ENCODE assay signal across 12 cellular contexts in genomic region chr3:69409831-69410230, GRCh38. TPM values are rescaled to one million over a fixed set of nuclear protein-coding genes. Genes with fewer than 3 reads are reported as not detected.
DNase-seq lines count a peak whose midpoint lies in the region; ATAC-seq and TF ChIP-seq lines count a peak whose summit lies in the region.
"Had no signal": no experiment of that assay in that cellular context is flagged by ENCODE, and none has a peak within 500 bp of the region (broad histone marks: within the 10 kb centered on the region; RNA-seq: fewer than 3 reads in every experiment).

No MANE protein-coding gene starts in this region.

- peak overlapping the region; percentile 43 for H3K4me2 ChIP-seq in BLaER1
- H3K4me2 ChIP-seq: neural progenitor cell had no signal

- peak overlapping the region; percentile 18; the same call in 1 of the 2 replicates for H3K27ac ChIP-seq in BLaER1
- peak overlapping the region in 52 of 59 donors; percentile 0 to 81 (median 60) for H3K27ac ChIP-seq in dorsolateral prefrontal cortex
- peak overlapping the region; percentile 11 for H3K27ac ChIP-seq in muscle layer of duodenum (ENCODE audit: low read length)
- H3K27ac ChIP-seq: neural progenitor cell, SK-N-MC had no signal

- CTCF ChIA-PET in activated CD4-positive, alpha-beta T cell treated with anti-CD3 and anti-CD28 coated beads, Interleukin-2, amount 10 ng/mL, durations not matched to agents 7 days and 5 days (lab: Charles Lee), result interaction anchor here (0.5 to 2.2 kb wide), 7 partner anchors 8 to 251 kb away, joined by 3 to 9 read pairs (median 4); no protein-coding TSS in a partner anchor

- intact Hi-C loops in dorsolateral prefrontal cortex (cut with DNase I), result loop anchor here (5.0 kb wide), 2 partner anchors 88 to 248 kb away; no protein-coding TSS in a partner anchor

- H3K4me3 Mint-ChIP-seq in activated CD4-positive, alpha-beta T cell treated with anti-CD3 and anti-CD28 coated beads, Interleukin-2, amount 10 ng/mL, durations not matched to agents 7 days and 5 days, result no peak overlapping the region
- H3K4me3 Mint-ChIP-seq: activated naive CD4-positive, alpha-beta T cell treated with anti-CD3 and anti-CD28 coated beads for 36 hours; neural progenitor cell had no signal

- H3K27me3 ChIP-seq in BLaER1 (no peaks in the 10 kb centered on the region), dorsolateral prefrontal cortex (peaks cover 0 to 3% (median 0%) of the 10 kb centered on the region in 45 donors), muscle layer of duodenum (ENCODE audit: low read depth, low read length) (no peaks in the 10 kb centered on the region)
- H3K27me3 ChIP-seq: neural progenitor cell, tibial nerve had no signal

- H3K9ac ChIP-seq in BLaER1, result no peak overlapping the region
- H3K9ac ChIP-seq: neural progenitor cell had no signal

- H3K36me3 Mint-ChIP-seq in activated CD4-positive, alpha-beta T cell treated with anti-CD3 and anti-CD28 coated beads, Interleukin-2, amount 10 ng/mL, durations not matched to agents 7 days and 5 days (ENCODE audit: low read depth), result no peaks in the 10 kb centered on the region
- H3K36me3 Mint-ChIP-seq: neural progenitor cell had no signal

- H3K4me1 ChIP-seq in BLaER1 (peaks cover 24% of the 10 kb centered on the region), muscle layer of duodenum (ENCODE audit: control insufficient read depth in 1 of 2, insufficient read depth in 2 of 2, low read length in 2 of 2) (peaks cover 0 to 7% of the 10 kb centered on the region in 2 donors)
- H3K4me1 ChIP-seq: neural progenitor cell had no signal

- peaks cover 2% of the 10 kb centered on the region for H3K9me3 Mint-ChIP-seq in activated CD4-positive, alpha-beta T cell treated with anti-CD3 and anti-CD28 coated beads, Interleukin-2, amount 10 ng/mL, durations not matched to agents 7 days and 5 days
- H3K9me3 Mint-ChIP-seq: neural progenitor cell had no signal

- POLR2A ChIA-PET in activated CD4-positive, alpha-beta T cell treated with anti-CD3 and anti-CD28 coated beads, Interleukin-2, amount 10 ng/mL, durations not matched to agents 7 days and 5 days (lab: Charles Lee), result no interaction called here

- H3K4me1 Mint-ChIP-seq in activated CD4-positive, alpha-beta T cell treated with anti-CD3 and anti-CD28 coated beads, Interleukin-2, amount 10 ng/mL, durations not matched to agents 7 days and 5 days, result peaks cover 3% of the 10 kb centered on the region
- H3K4me1 Mint-ChIP-seq: neural progenitor cell had no signal

- peaks cover 12% of the 10 kb centered on the region for H3K27me3 Mint-ChIP-seq in activated CD4-positive, alpha-beta T cell treated with anti-CD3 and anti-CD28 coated beads, Interleukin-2, amount 10 ng/mL, durations not matched to agents 7 days and 5 days

- no peak overlapping the region for H3K27ac Mint-ChIP-seq in activated CD4-positive, alpha-beta T cell treated with anti-CD3 and anti-CD28 coated beads, Interleukin-2, amount 10 ng/mL, durations not matched to agents 7 days and 5 days
- H3K27ac Mint-ChIP-seq: activated naive CD4-positive, alpha-beta T cell treated with anti-CD3 and anti-CD28 coated beads for 36 hours; neural progenitor cell had no signal

- DNase-seq in dorsolateral prefrontal cortex, result no peak
- no peak for DNase-seq in GM03348 (ENCODE audit: low spot score)
- no peak for DNase-seq in activated CD4-positive, alpha-beta T cell treated with anti-CD3 and anti-CD28 coated beads, Interleukin-2, amount 10 ng/mL, durations not matched to agents 7 days and 5 days
- no peak for DNase-seq in NCI-H2227 treated with DMSO at 0.1 percent for 48 hours (lab: John Stamatoyannopoulos, UW)

- ATAC-seq in GM19438 (IDR thresholded peaks at IDR 0.05; ENCODE audit: low read depth, unreplicated experiment) (peak; percentile 14), GM21390 (IDR thresholded peaks at IDR 0.05; ENCODE audit: unreplicated experiment) (no peak)

- H4K20me1 ChIP-seq in BLaER1, result no peaks in the 10 kb centered on the region

- H3K9me3 ChIP-seq in BLaER1 (peaks cover 10% of the 10 kb centered on the region), muscle layer of duodenum (ENCODE audit: control insufficient read depth in 1 of 2, low read length in 2 of 2) (peaks cover 0 to 7% of the 10 kb centered on the region in 2 donors)

- H3K4me3 ChIP-seq in BLaER1 (no peak overlapping the region), dorsolateral prefrontal cortex (peak overlapping the region in 7 of 59 donors; percentile 9 to 32 (median 26)), muscle layer of duodenum (ENCODE audit: low read depth in 1 of 2, low read length in 2 of 2) (peak overlapping the region in 1 of 2 donors; percentile 14)
- H3K4me3 ChIP-seq: neural progenitor cell, SK-N-MC, tibial nerve had no signal

- 0 out of 2 replicates have a peak, but pooled peaks cover 6% of the 10 kb centered on the region for H3K36me3 ChIP-seq in BLaER1
- H3K36me3 ChIP-seq in muscle layer of duodenum (ENCODE audit: control insufficient read depth in 1 of 2, insufficient read depth in 2 of 2, low read length in 2 of 2), result no peaks in the 10 kb centered on the region
- H3K36me3 ChIP-seq: neural progenitor cell had no signal

- TF ChIP-seq CTCF in dorsolateral prefrontal cortex (IDR thresholded peaks at IDR 0.05 in 54 of 56, conservative IDR thresholded peaks at IDR 0.05 in 2 of 56; ENCODE audit: low read depth in 1 of 56, partially characterized antibody in 56 of 56), result no peak

RNA-seq across cellular contexts. Expression of gene FRMD4B, which starts 23.9 kb away (rescaled TPM):
- total RNA-seq in dorsolateral prefrontal cortex, result 100 to 1,000 TPM in 5 of 120 experiments, 10 to 100 TPM in 114, 1 to 10 TPM in 1; 9.0 to 172 (median 40.6) TPM
- 1 to 10 TPM; 6.9 to 8.2 TPM for total RNA-seq in activated CD4-positive, alpha-beta T cell treated with anti-CD3 and anti-CD28 coated beads, Interleukin-2, amount 10 ng/mL, durations not matched to agents 7 days and 5 days
